Comparison of ENCODE assay signal across 19 cellular contexts in genomic region chr20:10376271-10377075, GRCh38. TPM values are rescaled to one million over a fixed set of nuclear protein-coding genes. Genes with fewer than 3 reads are reported as not detected.
DNase-seq lines count a peak whose midpoint lies in the region; ATAC-seq and TF ChIP-seq lines count a peak whose summit lies in the region.
"Had no signal": no experiment of that assay in that cellular context is flagged by ENCODE, and none has a peak within 500 bp of the region (broad histone marks: within the 10 kb centered on the region; RNA-seq: fewer than 3 reads in every experiment).

No MANE protein-coding gene starts in this region.

- no peaks in the 10 kb centered on the region for H3K9me3 ChIP-seq in MG63
- H3K9me3 ChIP-seq in lower lobe of right lung = no peaks in the 10 kb centered on the region
- H3K9me3 ChIP-seq: colonic mucosa, Peyer's patch, testis had no signal

- no peak overlapping the region for H4K8ac ChIP-seq in mesendoderm (ENCODE audit: low read depth, low read length)

- no peak overlapping the region for H3K56ac ChIP-seq in mesendoderm (ENCODE audit: low read length)

- H3K27ac ChIP-seq in epithelial cell of prostate = peak overlapping the region; percentile 8
- H3K27ac ChIP-seq in mesendoderm (ENCODE audit: low read depth, low read length) = no peak overlapping the region
- no peak overlapping the region for H3K27ac ChIP-seq in lower lobe of right lung
- H3K27ac ChIP-seq: colonic mucosa, Peyer's patch, testis had no signal

- no peaks in the 10 kb centered on the region for H3K79me1 ChIP-seq in mesendoderm (ENCODE audit: low read length)

- no peak overlapping the region for H3K4ac ChIP-seq in mesendoderm (ENCODE audit: low read depth, low read length)

- no peaks in the 10 kb centered on the region for H3K79me2 ChIP-seq in mesendoderm (ENCODE audit: control insufficient read depth, insufficient read depth, low read length)

- H3K18ac ChIP-seq in mesendoderm (ENCODE audit: low read length) = no peak overlapping the region

- intact Hi-C loops in lower lobe of right lung (cut with DNase I) = no loop called here

- H3K36me3 ChIP-seq in MG63 (no peaks in the 10 kb centered on the region), mesendoderm (ENCODE audit: control insufficient read depth, insufficient read depth, low read length) (no peaks in the 10 kb centered on the region), lower lobe of right lung (no peaks in the 10 kb centered on the region)
- H3K36me3 ChIP-seq: colonic mucosa, Peyer's patch had no signal

- no peak for TF ChIP-seq CTCF in lower lobe of right lung (IDR thresholded peaks at IDR 0.05)

- H3K4me2 ChIP-seq in mesendoderm (ENCODE audit: low read length) = no peak overlapping the region

- H3K9ac ChIP-seq in mesendoderm (ENCODE audit: low read length) = no peak overlapping the region

- no peak for ATAC-seq in HG02571 (IDR thresholded peaks at IDR 0.05; ENCODE audit: unreplicated experiment)
- no peak for ATAC-seq in lower lobe of right lung
- ATAC-seq: activated naive CD8-positive, alpha-beta T cell treated with anti-CD3 and anti-CD28 coated beads, Interleukin-2, amount 50 U/mL, for 24 hours had no signal

- no peak overlapping the region for H2BK5ac ChIP-seq in mesendoderm (ENCODE audit: low read length)

- H2BK15ac ChIP-seq in mesendoderm (replicated peaks; ENCODE audit: low read depth) = no peak overlapping the region

- H3K27me3 ChIP-seq in MG63 (no peaks in the 10 kb centered on the region), mesendoderm (ENCODE audit: insufficient read depth, low read length, poor library complexity) (no peaks in the 10 kb centered on the region), lower lobe of right lung (ENCODE audit: low read depth) (no peaks in the 10 kb centered on the region)
- H3K27me3 ChIP-seq: colonic mucosa, Peyer's patch, testis had no signal

- WGBS in mesendoderm (ENCODE audit: extremely low coverage, insufficient coverage, low lambda C conversion rate) = no CpG with 5 or more reads among the region's 6 CpGs

- peak overlapping the region; percentile 12 for H2BK120ac ChIP-seq in mesendoderm (ENCODE audit: low read depth, low read length)

- H4K5ac ChIP-seq in mesendoderm (ENCODE audit: low read length) = no peak overlapping the region

- DNase-seq in Daoy (ENCODE audit: low read depth) (peak; percentile 77), MG63 (peak; percentile 48), epithelial cell of prostate (ENCODE audit: low read depth, low spot score) (peak; percentile 6), mesendoderm (peak; percentile 31), lower lobe of right lung (no peak)
- DNase-seq in activated CD4-positive, CD25-positive, alpha-beta regulatory T cell treated with anti-CD3 and anti-CD28 coated beads, Interleukin-2, amount 50 U/mL, for 72 hours = no peak
- no peak for DNase-seq in stimulated activated CD4-positive, alpha-beta T cell treated with anti-CD3 and anti-CD28 coated beads, Interleukin-4, amount 100 ng/mL, for 1 hour
- DNase-seq: activated CD4-positive, alpha-beta T cell treated with anti-CD3 and anti-CD28 coated beads for 48 hours; activated naive CD8-positive, alpha-beta T cell treated with anti-CD3 and anti-CD28 coated beads, Interleukin-2, amount 50 U/mL, for 24 hours; activated T-cell treated with anti-CD3 and anti-CD28 coated beads for 4 hours; C1 segment of cervical spinal cord; colonic mucosa; DND-41; Karpas-422; NCI-H2029; NCI-H526; Peyer's patch; testis had no signal

- H3K23ac ChIP-seq in mesendoderm (ENCODE audit: low read length) = no peak overlapping the region

- H3K4me3 ChIP-seq in MG63 (no peak overlapping the region), mesendoderm (ENCODE audit: low read length) (no peak overlapping the region), lower lobe of right lung (no peak overlapping the region)
- H3K4me3 ChIP-seq: colonic mucosa, Peyer's patch, testis had no signal

- no peak overlapping the region for H2AK5ac ChIP-seq in mesendoderm (ENCODE audit: low read length)

- H3K4me1 ChIP-seq in mesendoderm (ENCODE audit: control insufficient read depth, low read depth, low read length) (no peaks in the 10 kb centered on the region), lower lobe of right lung (no peaks in the 10 kb centered on the region)
- H3K4me1 ChIP-seq: colonic mucosa, Peyer's patch had no signal

RNA-seq across cellular contexts. Expression of gene MKKS, which starts 57.5 kb away (rescaled TPM):
- 6.4 and 7.1 TPM in 2 replicates for total RNA-seq in Daoy (2014; rRNA removed; shearing (Covaris generic))
- 9.6 and 9.8 TPM in 2 replicates for total RNA-seq in MG63 (2014; rRNA removed; shearing (Covaris generic); ENCODE audit: low replicate concordance)
- 12.4 TPM for polyA plus RNA-seq in mesendoderm (2013, experiment 1 of 2)
- 12.7 TPM for polyA plus RNA-seq in mesendoderm (2013, experiment 2 of 2)
- total RNA-seq in lower lobe of right lung = 16.8 TPM

RNA-seq across cellular contexts. Expression of gene SLX4IP, which starts 58.6 kb away (rescaled TPM):
- 3.1 and 3.6 TPM in 2 replicates for total RNA-seq in Daoy (2014; rRNA removed; shearing (Covaris generic))
- 1.7 and 3.0 TPM in 2 replicates for total RNA-seq in MG63 (2014; rRNA removed; shearing (Covaris generic); ENCODE audit: low replicate concordance)
- 2.2 TPM for polyA plus RNA-seq in mesendoderm (2013, experiment 1 of 2)
- polyA plus RNA-seq in mesendoderm (2013, experiment 2 of 2) = 2.4 TPM
- 5.8 TPM for total RNA-seq in lower lobe of right lung

Comparison
In these comparisons a context has a peak if more than half of its experiments do, and no peak if none do; other contexts are left out.
1. DNase-seq: peak in Daoy (single experiment), MG63 (single experiment), epithelial cell of prostate (single experiment) and mesendoderm (single experiment); none in activated CD4-positive, CD25-positive, alpha-beta regulatory T cell treated with anti-CD3 and anti-CD28 coated beads, Interleukin-2, amount 50 U/mL, for 72 hours (single experiment), stimulated activated CD4-positive, alpha-beta T cell treated with anti-CD3 and anti-CD28 coated beads, Interleukin-4, amount 100 ng/mL, for 1 hour (single experiment) and lower lobe of right lung (single experiment).